Comparison of ENCODE assay signal across 21 cellular contexts in genomic region chr2:223735035-223735640, GRCh38.
DNase-seq lines count a peak whose midpoint lies in the region; ATAC-seq and TF ChIP-seq lines count a peak whose summit lies in the region.
"Had no signal": no experiment of that assay in that cellular context is flagged by ENCODE, and none has a peak within 500 bp of the region (broad histone marks: within the 10 kb centered on the region; RNA-seq: fewer than 3 reads in every experiment).

No MANE protein-coding gene starts in this region.

- H3K27ac ChIP-seq in GM23248 (peak overlapping the region; percentile 63), RWPE2 (ENCODE audit: poor library complexity, severe bottlenecking) (peak overlapping the region; percentile 54), epithelial cell of prostate (peak overlapping the region; percentile 41)
- H3K27ac ChIP-seq: right atrium auricular region, stomach, tibial nerve, VCaP had no signal

- no peak overlapping the region for H3K4me2 ChIP-seq in GM23248 (ENCODE audit: unreplicated experiment)

- H3K9me3 Mint-ChIP-seq in mesothelial cell of epicardium (peaks cover 13% of the 10 kb centered on the region), glutamatergic neuron (ENCODE audit: unreplicated experiment) (peaks cover 3% of the 10 kb centered on the region)
- H3K9me3 Mint-ChIP-seq: activated CD4-positive, alpha-beta T cell treated with anti-CD3 and anti-CD28 coated beads, Interleukin-2, amount 10 ng/mL, durations not matched to agents 24 days and 14 days; activated T-helper 17 cell treated with anti-CD3 and anti-CD28 coated beads, Interleukin-2, amount 50 U/mL, for 72 hours had no signal

- H3K4me1 ChIP-seq in GM23248 (ENCODE audit: insufficient read depth) (peaks cover 20% of the 10 kb centered on the region), RWPE2 (ENCODE audit: insufficient read depth, poor library complexity, severe bottlenecking) (peaks cover 14% of the 10 kb centered on the region)
- H3K4me1 ChIP-seq: tibial nerve had no signal

- H3K27ac Mint-ChIP-seq in mesothelial cell of epicardium (peak overlapping the region; percentile 17), glutamatergic neuron (ENCODE audit: unreplicated experiment) (no peak overlapping the region)
- H3K27ac Mint-ChIP-seq: activated CD4-positive, alpha-beta T cell treated with anti-CD3 and anti-CD28 coated beads, Interleukin-2, amount 10 ng/mL, durations not matched to agents 24 days and 14 days; activated naive CD8-positive, alpha-beta T cell; activated T-helper 17 cell treated with anti-CD3 and anti-CD28 coated beads, Interleukin-2, amount 50 U/mL, for 72 hours; naive thymus-derived CD4-positive, alpha-beta T cell had no signal

- DNase-seq in GM23248 (no peak), RWPE2 (ENCODE audit: low spot score) (no peak), epithelial cell of prostate (ENCODE audit: low read depth, low spot score) (peak; percentile 18), mesothelial cell of epicardium (ENCODE audit: low spot score in 2 of 2, unreplicated experiment in 2 of 2) (no peak), pons (ENCODE audit: low spot score) (no peak), NCI-H1694 (lab: John Stamatoyannopoulos, UW) (no peak), glutamatergic neuron (no peak)
- DNase-seq: activated CD4-positive, alpha-beta T cell treated with anti-CD3 and anti-CD28 coated beads, Interleukin-2, amount 10 ng/mL, durations not matched to agents 24 days and 14 days; Karpas-422; kidney; naive thymus-derived CD4-positive, alpha-beta T cell; NCI-H1092; NCI-H510A; stimulated activated CD4-positive, alpha-beta T cell treated with anti-CD3 and anti-CD28 coated beads, Interleukin-15, amount 100 ng/mL, for 24 hours; stomach had no signal

- 59 to 80% methylated on average over 4 to 5 of the region's 5 CpGs for WGBS in GM23248 (ENCODE audit: low coverage in 1 of 2, low lambda C conversion rate in 2 of 2, missing lambda C conversion rate in 2 of 2), 2 experiments

- H3K27me3 ChIP-seq in GM23248 (replicated peaks; ENCODE audit: insufficient read depth) (no peaks in the 10 kb centered on the region), RWPE2 (ENCODE audit: insufficient read depth, poor library complexity, severe bottlenecking) (no peaks in the 10 kb centered on the region)
- H3K27me3 ChIP-seq: right atrium auricular region, stomach, tibial nerve had no signal

- no peak overlapping the region for H3K4me3 ChIP-seq in GM23248
- no peak overlapping the region for H3K4me3 ChIP-seq in RWPE2 (ENCODE audit: severe bottlenecking)
- H3K4me3 ChIP-seq: GM12878, right atrium auricular region, stomach, tibial nerve had no signal

- peaks cover 24% of the 10 kb centered on the region for H3K4me1 Mint-ChIP-seq in mesothelial cell of epicardium
- H3K4me1 Mint-ChIP-seq in glutamatergic neuron (ENCODE audit: low read depth, unreplicated experiment): peaks cover 4% of the 10 kb centered on the region
- H3K4me1 Mint-ChIP-seq: activated CD4-positive, alpha-beta T cell treated with anti-CD3 and anti-CD28 coated beads, Interleukin-2, amount 10 ng/mL, durations not matched to agents 24 days and 14 days; activated T-helper 17 cell treated with anti-CD3 and anti-CD28 coated beads, Interleukin-2, amount 50 U/mL, for 72 hours had no signal

- H3K79me2 ChIP-seq in GM23248 (ENCODE audit: insufficient read depth): no peaks in the 10 kb centered on the region

- no peaks in the 10 kb centered on the region for H3K9me3 ChIP-seq in GM23248 (ENCODE audit: low read depth)
- no peaks in the 10 kb centered on the region for H3K9me3 ChIP-seq in RWPE2 (ENCODE audit: severe bottlenecking)
- H3K9me3 ChIP-seq: right atrium auricular region, stomach, tibial nerve had no signal

- H4K20me1 ChIP-seq in GM23248 (ENCODE audit: insufficient read depth): no peaks in the 10 kb centered on the region

- no peaks in the 10 kb centered on the region for H3K27me3 Mint-ChIP-seq in mesothelial cell of epicardium (ENCODE audit: low read depth)
- H3K27me3 Mint-ChIP-seq in glutamatergic neuron (ENCODE audit: unreplicated experiment): peaks cover 5% of the 10 kb centered on the region

- in situ Hi-C loops in GM23248 (cut with MboI): no loop called here

- ATAC-seq in RWPE2 (ENCODE audit: low read depth): no peak
- ATAC-seq: activated T-helper 17 cell treated with anti-CD3 and anti-CD28 coated beads, Interleukin-2, amount 50 U/mL, for 72 hours; GM12878; naive thymus-derived CD4-positive, alpha-beta T cell had no signal

- H3K9me2 ChIP-seq in GM23248 (ENCODE audit: insufficient read depth): no peaks in the 10 kb centered on the region

- H3K36me3 ChIP-seq in GM23248 (ENCODE audit: low read depth) (no peaks in the 10 kb centered on the region), RWPE2 (ENCODE audit: low read depth) (no peaks in the 10 kb centered on the region)
- H3K36me3 ChIP-seq: right atrium auricular region, stomach, tibial nerve had no signal

- TF ChIP-seq CTCF in RWPE2 (IDR thresholded peaks at IDR 0.05; ENCODE audit: poor library complexity, severe bottlenecking) (no peak), mesothelial cell of epicardium (IDR thresholded peaks at IDR 0.05; ENCODE audit: unreplicated experiment) (no peak), glutamatergic neuron (IDR thresholded peaks at IDR 0.05; ENCODE audit: partially characterized antibody, unreplicated experiment) (no peak)

- H3F3A ChIP-seq in GM23248 (ENCODE audit: insufficient read depth): peaks cover 11% of the 10 kb centered on the region; the same call in 1 of the 2 replicates

- H3K36me3 Mint-ChIP-seq in mesothelial cell of epicardium: peaks cover 3% of the 10 kb centered on the region
- H3K36me3 Mint-ChIP-seq in glutamatergic neuron (ENCODE audit: unreplicated experiment): peaks cover 4% of the 10 kb centered on the region

- no peak overlapping the region for H3K9ac ChIP-seq in GM23248

- H3K4me3 Mint-ChIP-seq in mesothelial cell of epicardium (no peak overlapping the region), glutamatergic neuron (ENCODE audit: unreplicated experiment) (no peak overlapping the region)
- H3K4me3 Mint-ChIP-seq: activated CD4-positive, alpha-beta T cell treated with anti-CD3 and anti-CD28 coated beads, Interleukin-2, amount 10 ng/mL, durations not matched to agents 24 days and 14 days; activated naive CD8-positive, alpha-beta T cell; activated T-helper 17 cell treated with anti-CD3 and anti-CD28 coated beads, Interleukin-2, amount 50 U/mL, for 72 hours; naive thymus-derived CD4-positive, alpha-beta T cell had no signal

- peak overlapping the region; percentile 40 for H2AFZ ChIP-seq in GM23248
